ENCODE assay signal across 8 cellular contexts in the genomic region with DNA sequence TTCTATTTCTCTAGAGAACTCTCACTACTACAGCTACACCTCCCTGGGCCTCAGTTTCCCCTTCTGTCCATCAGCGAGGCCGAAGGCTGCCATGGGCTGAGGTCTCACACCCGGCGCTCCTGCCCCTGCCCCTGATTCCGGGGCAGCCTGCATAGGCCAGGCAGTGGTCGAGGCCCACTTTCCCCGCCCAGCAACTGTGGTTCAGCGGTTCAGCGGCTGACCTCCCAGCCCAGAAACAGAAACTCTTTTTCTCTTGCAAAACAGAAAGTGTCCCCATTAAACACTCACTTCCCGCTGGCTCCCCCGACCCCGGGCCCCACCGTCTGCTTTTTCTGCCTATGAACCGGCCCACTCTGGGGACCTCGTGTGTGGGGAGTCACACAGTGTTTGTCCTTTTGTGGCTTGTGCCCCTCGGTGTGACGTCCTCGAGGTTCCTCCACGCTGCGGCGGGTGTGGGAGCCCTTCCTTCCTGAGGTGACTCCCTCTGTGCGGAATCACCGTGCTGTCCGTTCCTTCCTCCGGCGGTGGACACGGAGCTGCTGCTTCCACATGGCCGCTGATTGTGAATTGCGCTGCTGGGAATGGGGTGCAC. TPM values are rescaled to one million over a fixed set of nuclear protein-coding genes. Genes with fewer than 3 reads are reported as not detected.
DNase-seq lines count a peak whose midpoint lies in the region; ATAC-seq and TF ChIP-seq lines count a peak whose summit lies in the region.

No MANE protein-coding gene starts in this region.

- no peaks in the 10 kb centered on the region for H3K9me3 ChIP-seq in spleen

- 10 to 45% (median 14%) methylated on average over 22 to 29 of the region's 29 CpGs for WGBS in spleen, 5 donors

- TF ChIP-seq POLR2A in spleen (IDR thresholded peaks at IDR 0.05), result no peak

- no peaks in the 10 kb centered on the region for H3K9me3 Mint-ChIP-seq in progenitor cell of endocrine pancreas (ENCODE audit: low read depth)

- no peaks in the 10 kb centered on the region for H3K36me3 Mint-ChIP-seq in progenitor cell of endocrine pancreas (ENCODE audit: insufficient read depth)

- H3K4me1 ChIP-seq in spleen, result peaks cover 13 to 36% (median 26%) of the 10 kb centered on the region in 6 donors

- H3K27me3 ChIP-seq in spleen (replicated peaks in 1 of 7), result peaks cover 0 to 21% (median 0%) of the 10 kb centered on the region in 7 donors

- H3K27me3 Mint-ChIP-seq in progenitor cell of endocrine pancreas, result peaks cover 45% of the 10 kb centered on the region

- ATAC-seq in GM21529 (IDR thresholded peaks at IDR 0.05; ENCODE audit: unreplicated experiment) (peak; percentile 44), left cardiac atrium (peak; percentile 24 to 33)

- H3K36me3 ChIP-seq in spleen, result no peaks in the 10 kb centered on the region

- no peak overlapping the region for H3K4me3 Mint-ChIP-seq in progenitor cell of endocrine pancreas (ENCODE audit: low read depth)

- H3K4me1 Mint-ChIP-seq in progenitor cell of endocrine pancreas (ENCODE audit: low read depth), result no peaks in the 10 kb centered on the region

- TF ChIP-seq CTCF in spleen (IDR thresholded peaks at IDR 0.05 in 8 of 11, conservative IDR thresholded peaks at IDR 0.05 in 3 of 11) (no peak), progenitor cell of endocrine pancreas (IDR thresholded peaks at IDR 0.05; ENCODE audit: unreplicated experiment) (no peak)

- H3K27ac Mint-ChIP-seq in progenitor cell of endocrine pancreas, result no peak overlapping the region

- DNase-seq in AG20443 (ENCODE audit: low spot score), result peak; percentile 12
- peak; percentile 47 for DNase-seq in activated CD4-positive, alpha-beta T cell treated with anti-CD3 and anti-CD28 coated beads, Interleukin-2, amount 50 U/mL, for 1 hour
- peak; percentile 63 for DNase-seq in left cardiac atrium
- peak; percentile 86 for DNase-seq in spleen
- no peak for DNase-seq in superior temporal gyrus (ENCODE audit: extremely low spot score)
- no peak for DNase-seq in NCI-H510A treated with DMSO at 0.1 percent for 48 hours (lab: John Stamatoyannopoulos, UW)
- no peak for DNase-seq in progenitor cell of endocrine pancreas (ENCODE audit: low spot score, unreplicated experiment)

- intact Hi-C loops in left cardiac atrium (cut with DNase I), result no loop called here
- intact Hi-C loops in spleen (cut with DNase I; ENCODE audit: low total_unique reads), result no loop called here

- peak overlapping the region in 7 of 8 donors; percentile 13 to 68 (median 28) for H3K4me3 ChIP-seq in spleen

- H3K27ac ChIP-seq in spleen, result peak overlapping the region; percentile 37 to 82 (median 66)

RNA-seq across cellular contexts. Expression of gene PDCD1, which starts 16.0 kb away (rescaled TPM):
- total RNA-seq in left cardiac atrium (1 to 10 TPM; 1.2 to 1.5 TPM), spleen (1 to 10 TPM; 3.1 to 7.9 (median 5.4) TPM), progenitor cell of endocrine pancreas (not detected in 2 replicates)
- 1 to 10 TPM; 2.7 to 7.3 (median 5.2) TPM for polyA plus RNA-seq in spleen

RNA-seq across cellular contexts. Expression of gene RTP5, which starts 26.8 kb away (rescaled TPM):
- under 1 TPM in 1 of 2 donors, not detected in 1; 0.12 TPM for total RNA-seq in left cardiac atrium
- total RNA-seq in spleen, result 1 to 10 TPM in 4 of 7 donors, under 1 TPM in 3; 0.34 to 2.2 (median 1.0) TPM
- under 1 TPM; 0.39 to 0.93 (median 0.49) TPM for polyA plus RNA-seq in spleen
- not detected in 2 replicates for total RNA-seq in progenitor cell of endocrine pancreas

RNA-seq across cellular contexts. Expression of gene NEU4, which starts 33.7 kb away (rescaled TPM):
- total RNA-seq in left cardiac atrium (under 1 TPM; 0.16 to 0.38 TPM), spleen (1 to 10 TPM in 2 of 7 donors, under 1 TPM in 2, not detected in 3; 0.32 to 1.9 (median 0.85) TPM), progenitor cell of endocrine pancreas (1.3 and 1.4 TPM in 2 replicates)
- polyA plus RNA-seq in spleen, result under 1 TPM; 0.04 to 0.22 (median 0.08) TPM

Comparison
In these comparisons a context has a peak if more than half of its experiments do, and no peak if none do; other contexts are left out.
1. DNase-seq: peak in AG20443 (single experiment), activated CD4-positive, alpha-beta T cell treated with anti-CD3 and anti-CD28 coated beads, Interleukin-2, amount 50 U/mL, for 1 hour (single experiment), left cardiac atrium (single experiment) and spleen (single experiment); none in superior temporal gyrus (single experiment), NCI-H510A treated with DMSO at 0.1 percent for 48 hours (single experiment) and progenitor cell of endocrine pancreas (single experiment).